Comparison of ENCODE assay signal across 24 cellular contexts in genomic region chr1:50582346-50582745, GRCh38.
"Had no signal": no experiment of that assay in that cellular context is flagged by ENCODE, and none has a peak within 500 bp of the region (broad histone marks: within the 10 kb centered on the region; RNA-seq: fewer than 3 reads in every experiment).

No MANE protein-coding gene starts in this region.

- DNase-seq: activated CD4-positive, alpha-beta T cell treated with anti-CD3 and anti-CD28 coated beads for 48 hours; activated CD4-positive, alpha-beta T cell treated with anti-CD3 and anti-CD28 coated beads, Interleukin-2, amount 50 U/mL, for 48 hours; activated CD8-positive, alpha-beta memory T cell treated with anti-CD3 and anti-CD28 coated beads, Interleukin-2, amount 50 U/mL, for 4 hours; activated effector memory CD4-positive, alpha-beta T cell treated with anti-CD3 and anti-CD28 coated beads, Interleukin-2, amount 50 U/mL, for 16 hours; activated naive CD4-positive, alpha-beta T cell treated with anti-CD3 and anti-CD28 coated beads, Interleukin-2, amount 50 U/mL, for 16 hours; activated T-cell treated with anti-CD3 and anti-CD28 coated beads, Interleukin-2, amount 50 U/mL, for 1 hour; amniotic stem cell; brain microvascular endothelial cell; central memory CD4-positive, alpha-beta T cell; esophagus squamous epithelium; gastrocnemius medialis; glutamatergic neuron; left lung; lower lobe of right lung; right cardiac atrium; stimulated activated CD4-positive, alpha-beta T cell treated with anti-CD3 and anti-CD28 coated beads, Interleukin-15, amount 100 ng/mL, for 24 hours; stimulated activated CD4-positive, alpha-beta T cell treated with anti-CD3 and anti-CD28 coated beads, Interleukin-2, amount 100 ng/mL, for 24 hours; stimulated activated naive B cell treated with anti-CD40 and anti-IgM and Interleukin-4, amounts not matched to agents 10 μg/mL and 1 μg/mL and 100 μg/mL, for 72 hours; stomach; T-helper 1 cell; thyroid gland; upper lobe of right lung had no signal

- H3K4me3 Mint-ChIP-seq: activated T-helper 1 cell treated with anti-CD3 and anti-CD28 coated beads, Interleukin-12 subunit alpha, Interleukin-12 subunit beta, Interleukin-2, Interleukin-4 antibody, amounts not matched to agents 30 ng/mL and 10 ng/mL and 1 ng/mL, durations not matched to agents 14 hours and 24 hours and 36 hours; nephron; stimulated activated naive B cell treated with anti-CD40 and anti-IgM and Interleukin-4, amounts not matched to agents 10 μg/mL and 1 μg/mL and 100 μg/mL, for 72 hours had no signal

- ATAC-seq: gastrocnemius medialis; left lung; lower lobe of right lung; right cardiac atrium; stimulated activated naive B cell treated with anti-CD40 and anti-IgM and Interleukin-4, amounts not matched to agents 10 μg/mL and 1 μg/mL and 100 μg/mL, for 72 hours; upper lobe of right lung had no signal

- H3K4me1 Mint-ChIP-seq: nephron; stimulated activated naive B cell treated with anti-CD40 and anti-IgM and Interleukin-4, amounts not matched to agents 10 μg/mL and 1 μg/mL and 100 μg/mL, for 72 hours had no signal

- H3K27ac Mint-ChIP-seq: activated T-helper 1 cell treated with anti-CD3 and anti-CD28 coated beads, Interleukin-12 subunit alpha, Interleukin-12 subunit beta, Interleukin-2, Interleukin-4 antibody, amounts not matched to agents 30 ng/mL and 10 ng/mL and 1 ng/mL, durations not matched to agents 14 hours and 24 hours and 36 hours; nephron; stimulated activated naive B cell treated with anti-CD40 and anti-IgM and Interleukin-4, amounts not matched to agents 10 μg/mL and 1 μg/mL and 100 μg/mL, for 72 hours had no signal

- H3K4me3 ChIP-seq: esophagus squamous epithelium, gastrocnemius medialis, left lung, lower lobe of right lung, stomach, thyroid gland, upper lobe of right lung had no signal

- H3K27me3 Mint-ChIP-seq: stimulated activated naive B cell treated with anti-CD40 and anti-IgM and Interleukin-4, amounts not matched to agents 10 μg/mL and 1 μg/mL and 100 μg/mL, for 72 hours had no signal

- H3K9me3 Mint-ChIP-seq: activated T-helper 1 cell treated with anti-CD3 and anti-CD28 coated beads, Interleukin-12 subunit alpha, Interleukin-12 subunit beta, Interleukin-2, Interleukin-4 antibody, amounts not matched to agents 30 ng/mL and 10 ng/mL and 1 ng/mL, durations not matched to agents 14 hours and 24 hours and 36 hours; nephron; stimulated activated naive B cell treated with anti-CD40 and anti-IgM and Interleukin-4, amounts not matched to agents 10 μg/mL and 1 μg/mL and 100 μg/mL, for 72 hours had no signal
